1 cellular context compared by ENCODE assay signal in genomic region chr1:180951881-180952656, GRCh38.
TF ChIP-seq lines count a peak whose summit lies in the region.

No MANE protein-coding gene starts in this region.

TF ChIP-seq in SK-N-SH treated with all-trans-retinoic acid at 6 μM for 48 hours, 23 proteins besides CTCF, POLR2A, EP300 and RAD21 (continued from another document):
- no peak for TF ChIP-seq TCF4 (CRISPR knock-in tag; IDR thresholded peaks at IDR 0.05; ENCODE audit: borderline replicate concordance)
- no peak for TF ChIP-seq SNAI2 (CRISPR knock-in tag; IDR thresholded peaks at IDR 0.05)
